ENCODE assay signal across 38 cellular contexts in the genomic region with DNA sequence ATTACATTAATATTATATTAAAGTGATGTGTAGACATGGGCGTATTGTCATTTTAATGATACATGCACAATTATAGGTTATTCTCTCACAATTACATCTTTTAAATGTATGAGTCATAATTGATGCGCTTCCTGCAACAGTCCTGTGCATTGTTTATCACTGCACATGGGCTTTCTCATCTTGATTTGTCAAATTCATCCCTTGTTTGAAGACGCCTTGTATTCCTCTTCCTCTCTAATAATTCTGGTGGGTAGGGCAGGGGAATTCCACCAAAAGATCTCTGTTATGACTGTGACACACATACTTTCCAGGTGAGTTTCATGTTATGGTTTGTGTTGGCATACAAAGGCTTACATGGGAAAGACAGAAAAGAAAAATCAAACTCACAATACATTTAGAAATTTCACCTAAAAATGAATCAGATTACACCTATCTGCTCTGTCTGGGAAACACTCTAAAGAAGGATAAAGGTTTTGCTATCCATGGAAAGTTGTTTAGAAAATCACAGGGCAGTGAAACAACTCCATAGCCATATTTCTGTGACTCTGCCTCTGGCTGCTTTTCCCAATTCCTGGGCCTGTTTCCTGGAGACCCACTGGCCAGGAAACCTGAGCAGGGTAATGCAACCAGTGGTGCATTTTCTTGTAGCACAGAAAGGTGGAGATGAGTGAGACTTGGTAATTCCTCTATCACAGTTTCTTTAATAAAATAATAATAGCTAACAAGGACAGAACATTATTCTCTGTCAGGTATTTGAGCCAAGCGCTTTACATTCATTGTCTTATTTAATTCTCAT. TPM values are rescaled to one million over a fixed set of nuclear protein-coding genes. Genes with fewer than 3 reads are reported as not detected.
DNase-seq lines count a peak whose midpoint lies in the region; ATAC-seq, FAIRE-seq and TF ChIP-seq lines count a peak whose summit lies in the region.
"Had no signal": no experiment of that assay in that cellular context is flagged by ENCODE, and none has a peak within 500 bp of the region (broad histone marks: within the 10 kb centered on the region; RNA-seq: fewer than 3 reads in every experiment).

No MANE protein-coding gene starts in this region.

- H3K27me3 ChIP-seq in PC-3 (ENCODE audit: low read length): no peaks in the 10 kb centered on the region
- peaks cover 0 to 12% of the 10 kb centered on the region in 2 experiments for H3K27me3 ChIP-seq in endothelial cell of umbilical vein (ENCODE audit: control insufficient read depth in 2 of 2, insufficient read depth in 2 of 2, low read length in 2 of 2)
- H3K27me3 ChIP-seq in psoas muscle (ENCODE audit: insufficient read depth in 3 of 3, low read length in 2 of 3): no peaks in the 10 kb centered on the region
- H3K27me3 ChIP-seq: BLaER1, gastroesophageal sphincter, hepatocyte, sigmoid colon, suprapubic skin had no signal

- H3K27ac Mint-ChIP-seq in natural killer cell treated with Interleukin-12 subunit alpha and Interleukin-12 subunit beta and Interleukin-15 and Interleukin-18, amount 100 ng/mL, for 72 hours: no peak overlapping the region
- H3K27ac Mint-ChIP-seq: activated CD8-positive, alpha-beta memory T cell treated with anti-CD3 and anti-CD28 coated beads, Interleukin-2, amount 10 ng/mL, durations not matched to agents 7 days and 5 days; activated naive CD8-positive, alpha-beta T cell treated with anti-CD3 and anti-CD28 coated beads, Interleukin-2, amount 10 ng/mL, durations not matched to agents 7 days and 5 days; activated T-helper 1 cell treated with anti-CD3 and anti-CD28 coated beads, Interleukin-12 subunit alpha, Interleukin-12 subunit beta, Interleukin-2, Interleukin-4 antibody, amounts not matched to agents 30 ng/mL and 10 ng/mL and 1 ng/mL, durations not matched to agents 14 hours and 24 hours and 36 hours; dendritic cell treated with granulocyte-macrophage colony-stimulating factor and Interleukin-4, amounts not matched to agents 40 ng/mL and 50 ng/mL, for 4 days; endodermal cell; progenitor cell of endocrine pancreas had no signal

- H3K27me3 Mint-ChIP-seq in natural killer cell treated with Interleukin-12 subunit alpha and Interleukin-12 subunit beta and Interleukin-15 and Interleukin-18, amount 100 ng/mL, for 72 hours: peaks cover 3 to 14% of the 10 kb centered on the region in 2 donors
- H3K27me3 Mint-ChIP-seq: dendritic cell treated with granulocyte-macrophage colony-stimulating factor and Interleukin-4, amounts not matched to agents 40 ng/mL and 50 ng/mL, for 4 days had no signal

- ATAC-seq in GM18868 (IDR thresholded peaks at IDR 0.05; ENCODE audit: unreplicated experiment) (peak; percentile 90), PC-3 (peak; percentile 59), psoas muscle (no peak), GM18909 (IDR thresholded peaks at IDR 0.05; ENCODE audit: poor library complexity, unreplicated experiment) (no peak)
- no peak for ATAC-seq in natural killer cell treated with Interleukin-12 subunit alpha and Interleukin-12 subunit beta and Interleukin-15 and Interleukin-18, amount 100 ng/mL, for 72 hours
- ATAC-seq: activated CD8-positive, alpha-beta memory T cell treated with anti-CD3 and anti-CD28 coated beads, Interleukin-2, amount 10 ng/mL, durations not matched to agents 7 days and 5 days; gastroesophageal sphincter; left lung had no signal

- H3K4me1 ChIP-seq in PC-3 (ENCODE audit: insufficient read depth, low read length): peaks cover 32% of the 10 kb centered on the region
- no peaks in the 10 kb centered on the region for H3K4me1 ChIP-seq in endothelial cell of umbilical vein (ENCODE audit: control insufficient read depth, extremely low read depth, insufficient read depth, low read length)
- peaks cover 26% of the 10 kb centered on the region for H3K4me1 ChIP-seq in psoas muscle
- H3K4me1 ChIP-seq: BLaER1, gastroesophageal sphincter, left lung, sigmoid colon, suprapubic skin had no signal

- TF ChIP-seq POLR2A in endothelial cell of umbilical vein (IDR thresholded peaks at IDR 0.05; ENCODE audit: low read depth, low read length): no peak

- H3K9me3 ChIP-seq in PC-3 (ENCODE audit: low read length): no peaks in the 10 kb centered on the region
- H3K9me3 ChIP-seq in endothelial cell of umbilical vein (replicated peaks; ENCODE audit: control insufficient read depth, insufficient read depth, low read length): no peaks in the 10 kb centered on the region
- no peaks in the 10 kb centered on the region for H3K9me3 ChIP-seq in psoas muscle
- H3K9me3 ChIP-seq: BLaER1, Caco-2, gastroesophageal sphincter, left lung, sigmoid colon, suprapubic skin had no signal

- TF ChIP-seq CTCF in PC-3 (conservative IDR thresholded peaks at IDR 0.05; ENCODE audit: low read depth, low read length) (no peak), endothelial cell of umbilical vein (IDR thresholded peaks at IDR 0.05; ENCODE audit: extremely low read depth in 1 of 2, insufficient read depth in 1 of 2, low read depth in 1 of 2, low read length in 2 of 2) (no peak), GM10266 (IDR thresholded peaks at IDR 0.05; ENCODE audit: control insufficient read depth, insufficient read depth, low read depth, missing control alignments) (no peak), psoas muscle (IDR thresholded peaks at IDR 0.05) (no peak)

- 0 out of 2 replicates have a peak, but pooled peaks cover 12% of the 10 kb centered on the region for H3K79me2 ChIP-seq in PC-3 (ENCODE audit: low read length)
- H3K79me2 ChIP-seq in endothelial cell of umbilical vein (ENCODE audit: control insufficient read depth, insufficient read depth, low read length): no peaks in the 10 kb centered on the region
- H3K79me2 ChIP-seq: hepatocyte had no signal

- DNase-seq in Daoy (ENCODE audit: low read depth) (peak; percentile 29), PC-3 (peak; percentile 66), endothelial cell of umbilical vein (ENCODE audit: low read depth, low spot score) (no peak), GM10266 (ENCODE audit: extremely low spot score) (no peak), psoas muscle (no peak)
- no peak for DNase-seq in natural killer cell treated with Interleukin-12 subunit alpha and Interleukin-12 subunit beta and Interleukin-15 and Interleukin-18, amount 100 ng/mL, for 72 hours (ENCODE audit: low spot score)
- DNase-seq: activated CD8-positive, alpha-beta memory T cell treated with anti-CD3 and anti-CD28 coated beads, Interleukin-2, amount 10 ng/mL, durations not matched to agents 7 days and 5 days; activated naive CD8-positive, alpha-beta T cell treated with anti-CD3 and anti-CD28 coated beads, Interleukin-2, amount 10 ng/mL, durations not matched to agents 7 days and 5 days; Caco-2; central memory CD4-positive, alpha-beta T cell; DMS79; endodermal cell; HCEC 1CT; Karpas-422; left lung; NCI-H1436; NCI-H2107; PC-9; SHP77; sigmoid colon; stimulated activated CD4-positive, alpha-beta T cell treated with anti-CD3 and anti-CD28 coated beads, Interleukin-15, amount 100 ng/mL, for 24 hours; stimulated activated naive CD4-positive, alpha-beta T cell; T-helper 9 cell had no signal

- H4K20me1 ChIP-seq in PC-3 (ENCODE audit: low read length) (no peaks in the 10 kb centered on the region), endothelial cell of umbilical vein (replicated peaks; ENCODE audit: control insufficient read depth, extremely low read depth, insufficient read depth, low read length) (no peaks in the 10 kb centered on the region)
- H4K20me1 ChIP-seq: BLaER1 had no signal

- no peaks in the 10 kb centered on the region for H3F3A ChIP-seq in PC-3 (ENCODE audit: low read length, unreplicated experiment)

- H2AFZ ChIP-seq in PC-3 (ENCODE audit: low read length) (no peak overlapping the region), endothelial cell of umbilical vein (ENCODE audit: low read depth, low read length) (no peak overlapping the region)
- H2AFZ ChIP-seq: hepatocyte, PC-9 had no signal

- dilution Hi-C loops in endothelial cell of umbilical vein (cut with MboI; ENCODE audit: extremely low pct_ligation_motif_present, low sequenced_read_pairs): no loop called here

- WGBS in psoas muscle, 3 donors: 88 to 93% (median 92%) methylated on average over 4 of the region's 4 CpGs

- H3K4me3 ChIP-seq in PC-3 (ENCODE audit: low read length): no peak overlapping the region
- H3K4me3 ChIP-seq in endothelial cell of umbilical vein (replicated peaks in 1 of 3; ENCODE audit: insufficient read depth in 1 of 3, low read depth in 1 of 3, low read length in 3 of 3): no peak overlapping the region
- no peak overlapping the region for H3K4me3 ChIP-seq in psoas muscle
- H3K4me3 ChIP-seq: BLaER1, gastroesophageal sphincter, hepatocyte, left lung, PC-9, sigmoid colon, suprapubic skin had no signal

- H3K9me1 ChIP-seq in endothelial cell of umbilical vein (replicated peaks; ENCODE audit: control insufficient read depth, extremely low read depth, insufficient read depth, low read length): no peaks in the 10 kb centered on the region

- intact Hi-C loops in PC-3 (cut with micrococcal nuclease) (no loop called here), endothelial cell of umbilical vein (cut with micrococcal nuclease) (no loop called here), psoas muscle (cut with DNase I) (no loop called here)

- peak; percentile 60 for FAIRE-seq in endothelial cell of umbilical vein (lab: Jason Lieb, UNC)
- FAIRE-seq: astrocyte, GM12891, GM19239 had no signal

- no peaks in the 10 kb centered on the region for H3K9me2 ChIP-seq in PC-3 (replicated peaks; ENCODE audit: low read length)

- H3K4me3 Mint-ChIP-seq in natural killer cell treated with Interleukin-12 subunit alpha and Interleukin-12 subunit beta and Interleukin-15 and Interleukin-18, amount 100 ng/mL, for 72 hours: no peak overlapping the region
- H3K4me3 Mint-ChIP-seq: activated CD8-positive, alpha-beta memory T cell treated with anti-CD3 and anti-CD28 coated beads, Interleukin-2, amount 10 ng/mL, durations not matched to agents 7 days and 5 days; activated naive CD8-positive, alpha-beta T cell treated with anti-CD3 and anti-CD28 coated beads, Interleukin-2, amount 10 ng/mL, durations not matched to agents 7 days and 5 days; activated T-helper 1 cell treated with anti-CD3 and anti-CD28 coated beads, Interleukin-12 subunit alpha, Interleukin-12 subunit beta, Interleukin-2, Interleukin-4 antibody, amounts not matched to agents 30 ng/mL and 10 ng/mL and 1 ng/mL, durations not matched to agents 14 hours and 24 hours and 36 hours; dendritic cell treated with granulocyte-macrophage colony-stimulating factor and Interleukin-4, amounts not matched to agents 40 ng/mL and 50 ng/mL, for 4 days; endodermal cell had no signal

- H3K4me2 ChIP-seq in PC-3 (ENCODE audit: low read length): peak overlapping the region; percentile 32
- no peak overlapping the region for H3K4me2 ChIP-seq in endothelial cell of umbilical vein (ENCODE audit: insufficient read depth, low read length)
- H3K4me2 ChIP-seq: BLaER1, hepatocyte, PC-9 had no signal

- BruUV-seq in PC-3 (replicated peaks; lab: Mats Ljungman, UMichigan) (no TSS peak), endothelial cell of umbilical vein (replicated peaks; lab: Mats Ljungman, UMichigan) (no TSS peak)

- CTCF ChIA-PET in PC-3 (lab: Charles Lee): interaction anchor here (0.6 kb wide), 1 partner anchor 9 kb away, joined by 6 read pairs; no protein-coding TSS in a partner anchor
- CTCF ChIA-PET in endothelial cell of umbilical vein (lab: Charles Lee): no interaction called here

- H3K36me3 ChIP-seq in PC-3 (ENCODE audit: low read depth, low read length) (no peaks in the 10 kb centered on the region), endothelial cell of umbilical vein (ENCODE audit: control insufficient read depth in 2 of 2, extremely low read depth in 1 of 2, insufficient read depth in 2 of 2, low read length in 2 of 2) (no peaks in the 10 kb centered on the region), psoas muscle (ENCODE audit: insufficient read depth in 1 of 2, low read depth in 1 of 2) (no peaks in the 10 kb centered on the region)
- H3K36me3 ChIP-seq: BLaER1, gastroesophageal sphincter, left lung, sigmoid colon, suprapubic skin had no signal

- H3K27ac ChIP-seq in PC-3 (ENCODE audit: low read length): peak overlapping the region; percentile 84
- H3K27ac ChIP-seq in endothelial cell of umbilical vein (ENCODE audit: insufficient read depth, low read depth, low read length): no peak overlapping the region
- H3K27ac ChIP-seq in psoas muscle: no peak overlapping the region
- H3K27ac ChIP-seq: BLaER1, gastroesophageal sphincter, hepatocyte, HL-60, left lung, PC-9, sigmoid colon, suprapubic skin had no signal

- H3K36me3 Mint-ChIP-seq in natural killer cell treated with Interleukin-12 subunit alpha and Interleukin-12 subunit beta and Interleukin-15 and Interleukin-18, amount 100 ng/mL, for 72 hours: no peaks in the 10 kb centered on the region
- H3K36me3 Mint-ChIP-seq: activated CD8-positive, alpha-beta memory T cell treated with anti-CD3 and anti-CD28 coated beads, Interleukin-2, amount 10 ng/mL, durations not matched to agents 7 days and 5 days; activated naive CD8-positive, alpha-beta T cell treated with anti-CD3 and anti-CD28 coated beads, Interleukin-2, amount 10 ng/mL, durations not matched to agents 7 days and 5 days had no signal

- POLR2A ChIA-PET in PC-3 (lab: Charles Lee; ENCODE audit: unreplicated experiment) (no interaction called here), endothelial cell of umbilical vein (lab: Charles Lee) (no interaction called here)

- H3K9me3 Mint-ChIP-seq in natural killer cell treated with Interleukin-12 subunit alpha and Interleukin-12 subunit beta and Interleukin-15 and Interleukin-18, amount 100 ng/mL, for 72 hours: no peaks in the 10 kb centered on the region
- H3K9me3 Mint-ChIP-seq: activated naive CD8-positive, alpha-beta T cell treated with anti-CD3 and anti-CD28 coated beads, Interleukin-2, amount 10 ng/mL, durations not matched to agents 7 days and 5 days; activated T-helper 1 cell treated with anti-CD3 and anti-CD28 coated beads, Interleukin-12 subunit alpha, Interleukin-12 subunit beta, Interleukin-2, Interleukin-4 antibody, amounts not matched to agents 30 ng/mL and 10 ng/mL and 1 ng/mL, durations not matched to agents 14 hours and 24 hours and 36 hours; dendritic cell treated with granulocyte-macrophage colony-stimulating factor and Interleukin-4, amounts not matched to agents 40 ng/mL and 50 ng/mL, for 4 days; endodermal cell had no signal

- H3K9ac ChIP-seq in PC-3 (ENCODE audit: low read length) (peak overlapping the region; percentile 32; the same call in 1 of the 2 replicates), endothelial cell of umbilical vein (replicated peaks; ENCODE audit: extremely low read depth, insufficient read depth, low read length) (no peak overlapping the region)
- H3K9ac ChIP-seq: BLaER1 had no signal

- H3K4me1 Mint-ChIP-seq in natural killer cell treated with Interleukin-12 subunit alpha and Interleukin-12 subunit beta and Interleukin-15 and Interleukin-18, amount 100 ng/mL, for 72 hours (ENCODE audit: low read depth in 2 of 2): no peaks in the 10 kb centered on the region
- H3K4me1 Mint-ChIP-seq: activated CD8-positive, alpha-beta memory T cell treated with anti-CD3 and anti-CD28 coated beads, Interleukin-2, amount 10 ng/mL, durations not matched to agents 7 days and 5 days; activated naive CD8-positive, alpha-beta T cell treated with anti-CD3 and anti-CD28 coated beads, Interleukin-2, amount 10 ng/mL, durations not matched to agents 7 days and 5 days had no signal

RNA-seq across cellular contexts. Expression of a gene that starts 13.2 kb away (rescaled TPM):
- 0.92 and 1.5 TPM in 2 replicates for total RNA-seq in Daoy (2014; rRNA removed; shearing (Covaris generic))
- total RNA-seq in PC-3 (2014; rRNA removed): 7.1 and 8.8 TPM in 2 replicates
- not detected in 2 replicates for total RNA-seq in endothelial cell of umbilical vein
- polyA plus RNA-seq in endothelial cell of umbilical vein: 0.03 TPM in 2 replicates
- polyA plus RNA-seq in endothelial cell of umbilical vein (2011; cell fraction: cytosol; rRNA removed): 0.01 TPM in 1 of 2 replicates, not detected in the other
- polyA plus RNA-seq in endothelial cell of umbilical vein (2011; cell fraction: nucleus; rRNA removed): 0.03 and 0.07 TPM in 2 replicates
- polyA plus RNA-seq in endothelial cell of umbilical vein (2012): not detected in 2 replicates
- 0.17 and 0.19 TPM in 2 replicates for polyA minus RNA-seq in endothelial cell of umbilical vein
- 0.72 TPM for polyA minus RNA-seq in endothelial cell of umbilical vein (2011; cell fraction: cytosol; rRNA and poly(A)+ RNA removed)
- not detected in 2 replicates for polyA minus RNA-seq in endothelial cell of umbilical vein (2011; cell fraction: nucleus; rRNA and poly(A)+ RNA removed)
- total RNA-seq in natural killer cell treated with Interleukin-12 subunit alpha and Interleukin-12 subunit beta and Interleukin-15 and Interleukin-18, amount 100 ng/mL, for 72 hours: not detected
- total RNA-seq in psoas muscle: 1 to 10 TPM; 4.8 to 9.3 (median 8.1) TPM
- 1 to 10 TPM in 2 of 3 donors, under 1 TPM in 1; 0.81 to 6.3 (median 2.4) TPM for polyA plus RNA-seq in psoas muscle
- total RNA-seq: activated CD8-positive, alpha-beta memory T cell treated with anti-CD3 and anti-CD28 coated beads, Interleukin-2, amount 10 ng/mL, durations not matched to agents 7 days and 5 days; activated naive CD8-positive, alpha-beta T cell treated with anti-CD3 and anti-CD28 coated beads, Interleukin-2, amount 10 ng/mL, durations not matched to agents 7 days and 5 days; activated T-helper 1 cell treated with anti-CD3 and anti-CD28 coated beads, Interleukin-12 subunit alpha, Interleukin-12 subunit beta, Interleukin-2, Interleukin-4 antibody, amounts not matched to agents 30 ng/mL and 10 ng/mL and 1 ng/mL, durations not matched to agents 14 hours and 24 hours and 36 hours; endodermal cell; mesenteric fat pad had no signal
- polyA plus RNA-seq: AG04450 had no signal

Comparison
In these comparisons a context has a peak if more than half of its experiments do, and no peak if none do; other contexts are left out.
1. DNase-seq: peak in Daoy (single experiment) and PC-3 (single experiment); none in endothelial cell of umbilical vein (single experiment), GM10266 (single experiment), natural killer cell treated with Interleukin-12 subunit alpha and Interleukin-12 subunit beta and Interleukin-15 and Interleukin-18, amount 100 ng/mL, for 72 hours (single experiment) and psoas muscle (0 of 2).
2. ATAC-seq: peak in GM18868 (single experiment) and PC-3 (single experiment); none in natural killer cell treated with Interleukin-12 subunit alpha and Interleukin-12 subunit beta and Interleukin-15 and Interleukin-18, amount 100 ng/mL, for 72 hours (0 of 2), psoas muscle (0 of 4) and GM18909 (single experiment).